Comparison of ENCODE assay signal across 17 cellular contexts in genomic region chr12:22313276-22313995, GRCh38.
"Had no signal": no experiment of that assay in that cellular context is flagged by ENCODE, and none has a peak within 500 bp of the region (broad histone marks: within the 10 kb centered on the region; RNA-seq: fewer than 3 reads in every experiment).

No MANE protein-coding gene starts in this region.

- H3K36me3 ChIP-seq: ascending aorta, colonic mucosa, esophagus squamous epithelium, sigmoid colon, spleen had no signal

- DNase-seq: activated CD4-positive, alpha-beta T cell treated with anti-CD3 and anti-CD28 coated beads, Interleukin-2, amount 10 ng/mL, durations not matched to agents 7 days and 5 days; activated CD4-positive, CD25-positive, alpha-beta regulatory T cell; activated CD8-positive, alpha-beta memory T cell treated with anti-CD3 and anti-CD28 coated beads for 24 hours; activated naive CD8-positive, alpha-beta T cell treated with anti-CD3 and anti-CD28 coated beads, Interleukin-2, amount 50 U/mL, for 24 hours; colonic mucosa; esophagus squamous epithelium; foreskin melanocyte; left cardiac atrium; midbrain; psoas muscle; sigmoid colon; spleen had no signal

- H3K27ac Mint-ChIP-seq: activated CD4-positive, alpha-beta T cell treated with anti-CD3 and anti-CD28 coated beads, Interleukin-2, amount 10 ng/mL, durations not matched to agents 7 days and 5 days; activated naive CD8-positive, alpha-beta T cell treated with anti-CD3 and anti-CD28 coated beads, Interleukin-2, amount 50 U/mL, for 24 hours; activated T-helper 1 cell treated with anti-CD3 and anti-CD28 coated beads, Interleukin-12 subunit alpha, Interleukin-12 subunit beta, Interleukin-2, Interleukin-4 antibody, amounts not matched to agents 30 ng/mL and 10 ng/mL and 1 ng/mL, durations not matched to agents 14 hours and 24 hours and 36 hours; stimulated activated naive CD8-positive, alpha-beta T cell treated with anti-CD3 and anti-CD28 coated beads, Interleukin-15, Interleukin-2, amounts not matched to agents 100 ng/mL and 50 ng/mL, for 24 hours; T-helper 2 cell treated with Interferon-gamma antibody and Interleukin-4, amounts not matched to agents 5 μg/mL and 100 μg/mL, for 36 hours had no signal

- H3K9me3 Mint-ChIP-seq: activated CD4-positive, alpha-beta T cell treated with anti-CD3 and anti-CD28 coated beads, Interleukin-2, amount 10 ng/mL, durations not matched to agents 7 days and 5 days; activated naive CD8-positive, alpha-beta T cell treated with anti-CD3 and anti-CD28 coated beads, Interleukin-2, amount 50 U/mL, for 24 hours; activated T-helper 1 cell treated with anti-CD3 and anti-CD28 coated beads, Interleukin-12 subunit alpha, Interleukin-12 subunit beta, Interleukin-2, Interleukin-4 antibody, amounts not matched to agents 30 ng/mL and 10 ng/mL and 1 ng/mL, durations not matched to agents 14 hours and 24 hours and 36 hours; stimulated activated naive CD8-positive, alpha-beta T cell treated with anti-CD3 and anti-CD28 coated beads, Interleukin-15, Interleukin-2, amounts not matched to agents 100 ng/mL and 50 ng/mL, for 24 hours; T-helper 2 cell treated with Interferon-gamma antibody and Interleukin-4, amounts not matched to agents 5 μg/mL and 100 μg/mL, for 36 hours had no signal

- H3K27me3 ChIP-seq: ascending aorta, colonic mucosa, esophagus squamous epithelium, sigmoid colon, spleen had no signal

- H3K27ac ChIP-seq: ascending aorta, colonic mucosa, esophagus squamous epithelium, sigmoid colon, spleen had no signal

- H3K4me3 ChIP-seq: ascending aorta, colonic mucosa, esophagus squamous epithelium, lung, psoas muscle, sigmoid colon, spleen had no signal

- H3K4me1 Mint-ChIP-seq: activated CD4-positive, alpha-beta T cell treated with anti-CD3 and anti-CD28 coated beads, Interleukin-2, amount 10 ng/mL, durations not matched to agents 7 days and 5 days; activated naive CD8-positive, alpha-beta T cell treated with anti-CD3 and anti-CD28 coated beads, Interleukin-2, amount 50 U/mL, for 24 hours had no signal

- H3K4me1 ChIP-seq: colonic mucosa, psoas muscle, spleen had no signal

- H3K4me3 Mint-ChIP-seq: activated CD4-positive, alpha-beta T cell treated with anti-CD3 and anti-CD28 coated beads, Interleukin-2, amount 10 ng/mL, durations not matched to agents 7 days and 5 days; activated naive CD8-positive, alpha-beta T cell treated with anti-CD3 and anti-CD28 coated beads, Interleukin-2, amount 50 U/mL, for 24 hours; activated T-helper 1 cell treated with anti-CD3 and anti-CD28 coated beads, Interleukin-12 subunit alpha, Interleukin-12 subunit beta, Interleukin-2, Interleukin-4 antibody, amounts not matched to agents 30 ng/mL and 10 ng/mL and 1 ng/mL, durations not matched to agents 14 hours and 24 hours and 36 hours; stimulated activated naive CD8-positive, alpha-beta T cell treated with anti-CD3 and anti-CD28 coated beads, Interleukin-15, Interleukin-2, amounts not matched to agents 100 ng/mL and 50 ng/mL, for 24 hours; T-helper 2 cell treated with Interferon-gamma antibody and Interleukin-4, amounts not matched to agents 5 μg/mL and 100 μg/mL, for 36 hours had no signal

- H3K9me3 ChIP-seq: ascending aorta, colonic mucosa, esophagus squamous epithelium, psoas muscle, sigmoid colon, spleen had no signal
